Comparison of ENCODE assay signal across 19 cellular contexts in genomic region chr2:120118471-120118870, GRCh38.
A peak's percentile ranks its signal among the peaks of the same experiment; 100 is the strongest.
DNase-seq lines count a peak whose midpoint lies in the region; ATAC-seq and TF ChIP-seq lines count a peak whose summit lies in the region.
"Had no signal": no experiment of that assay in that cellular context is flagged by ENCODE, and none has a peak within 500 bp of the region (broad histone marks: within the 10 kb centered on the region; RNA-seq: fewer than 3 reads in every experiment).

No MANE protein-coding gene starts in this region.

- no peak overlapping the region for H3K4me3 ChIP-seq in HEK293 (ENCODE audit: low read depth, low read length)
- H3K4me3 ChIP-seq: BLaER1 had no signal

- CTCF ChIA-PET in HEK293 (lab: Yijun Ruan, JAX) = no interaction called here

- H3K9me3 Mint-ChIP-seq in endothelial cell (ENCODE audit: unreplicated experiment) (no peaks in the 10 kb centered on the region), neural crest cell (peaks cover 12% of the 10 kb centered on the region)
- H3K9me3 Mint-ChIP-seq: CD4-positive, alpha-beta T cell; CD8-positive, alpha-beta T cell had no signal

- POLR2A ChIA-PET in HEK293 (lab: Yijun Ruan, JAX) = no interaction called here

- ATAC-seq in GM21367 (IDR thresholded peaks at IDR 0.05; ENCODE audit: unreplicated experiment) = no peak
- ATAC-seq: CD8-positive, alpha-beta T cell had no signal

- 0 out of 2 replicates have a peak, but pooled peaks cover 2% of the 10 kb centered on the region for H3K4me1 ChIP-seq in HEK293 (ENCODE audit: control insufficient read depth, insufficient read depth, low read length)
- H3K4me1 ChIP-seq: BLaER1, Caco-2 had no signal

- DNase-seq in endothelial cell (ENCODE audit: low spot score) (no peak), neural crest cell (ENCODE audit: low read depth, low spot score) (no peak), CD1c-positive myeloid dendritic cell (ENCODE audit: extremely low spot score) (no peak), AG08395 (ENCODE audit: low spot score) (no peak)
- DNase-seq: 8988T; ACHN; AML-193; C1 segment of cervical spinal cord; Caco-2; Calu3; CD4-positive, alpha-beta T cell; CD8-positive, alpha-beta T cell; DMS79 treated with DMSO at 0.1 percent for 48 hours; GF-D8 had no signal

- H3K4me1 Mint-ChIP-seq in endothelial cell (ENCODE audit: unreplicated experiment) (no peaks in the 10 kb centered on the region), neural crest cell (no peaks in the 10 kb centered on the region)
- H3K4me1 Mint-ChIP-seq: B cell, CD14-positive monocyte had no signal

- H3K9me3 ChIP-seq in HEK293 (ENCODE audit: control insufficient read depth, insufficient read depth, low read depth, low read length) = no peaks in the 10 kb centered on the region
- H3K9me3 ChIP-seq: Caco-2 had no signal

- no peak overlapping the region for H3K27ac ChIP-seq in HEK293 (ENCODE audit: extremely low read depth, low read depth, low read length)
- H3K27ac ChIP-seq: BLaER1 had no signal

- peaks cover 34% of the 10 kb centered on the region for H3K36me3 Mint-ChIP-seq in endothelial cell (ENCODE audit: low read depth, unreplicated experiment)
- peaks cover 32% of the 10 kb centered on the region for H3K36me3 Mint-ChIP-seq in neural crest cell (ENCODE audit: low read depth)
- H3K36me3 Mint-ChIP-seq: CD14-positive monocyte had no signal

- H3K4me3 Mint-ChIP-seq in endothelial cell (ENCODE audit: unreplicated experiment) (peak overlapping the region; percentile 32), neural crest cell (no peak overlapping the region)
- H3K4me3 Mint-ChIP-seq: B cell; CD14-positive monocyte; CD4-positive, alpha-beta T cell; CD8-positive, alpha-beta T cell had no signal

- peaks cover 0 to 4% of the 10 kb centered on the region in 2 experiments; a peak in 2 of 3 replicates for H3K36me3 ChIP-seq in HEK293 (ENCODE audit: control insufficient read depth in 2 of 2, insufficient read depth in 1 of 2, low read length in 2 of 2)

- TF ChIP-seq CTCF in HEK293 (tag by site-specific recombination; IDR thresholded peaks at IDR 0.05) (no peak), endothelial cell (IDR thresholded peaks at IDR 0.05; ENCODE audit: unreplicated experiment) (no peak), neural crest cell (conservative IDR thresholded peaks at IDR 0.05) (no peak)

- H3K27me3 Mint-ChIP-seq in endothelial cell (ENCODE audit: unreplicated experiment) (no peaks in the 10 kb centered on the region), neural crest cell (ENCODE audit: low read depth) (no peaks in the 10 kb centered on the region)
- H3K27me3 Mint-ChIP-seq: B cell; CD4-positive, alpha-beta T cell had no signal

- H3K27ac Mint-ChIP-seq in endothelial cell (ENCODE audit: unreplicated experiment) = no peak overlapping the region
- H3K27ac Mint-ChIP-seq in neural crest cell (ENCODE audit: unreplicated experiment) = peak overlapping the region; percentile 10
- H3K27ac Mint-ChIP-seq: B cell; CD14-positive monocyte; CD4-positive, alpha-beta T cell; CD8-positive, alpha-beta T cell had no signal

TF ChIP-seq in HEK293, 187 proteins besides CTCF, POLR2A, EP300 and RAD21:
- TF ChIP-seq ZNF146 (tag by site-specific recombination; IDR thresholded peaks at IDR 0.05) (peak; percentile 64; the same call in 1 of the 2 replicates), ZNF510 (tag by site-specific recombination; IDR thresholded peaks at IDR 0.05; ENCODE audit: insufficient replicate concordance) (no peak)
